ENCODE assay signal across 1 cellular context in the genomic region with DNA sequence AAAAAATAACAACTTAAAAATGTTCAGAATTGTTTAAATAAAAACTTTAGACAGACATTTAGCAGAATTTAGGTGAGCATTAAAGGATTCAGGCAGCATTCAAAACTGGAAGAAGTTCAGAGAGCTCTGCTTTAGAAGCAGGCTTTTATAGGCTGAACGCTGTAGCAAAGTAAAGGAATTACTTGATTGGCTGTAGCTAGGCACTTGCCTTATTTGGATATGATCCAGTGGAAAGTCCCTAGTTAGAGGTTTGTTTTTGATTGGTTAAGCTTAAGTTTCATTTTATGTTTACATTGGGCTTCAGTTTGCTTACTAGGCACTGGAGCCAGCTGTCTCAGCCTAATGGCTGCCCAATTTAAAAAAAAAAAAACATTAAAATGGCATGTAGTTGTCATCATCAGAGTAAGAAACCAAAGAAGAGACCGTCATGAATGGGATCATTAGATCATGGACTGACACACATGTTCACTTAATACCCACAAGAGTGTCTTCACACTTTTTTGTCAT.
TF ChIP-seq lines count a peak whose summit lies in the region.

No MANE protein-coding gene starts in this region.

TF ChIP-seq in HepG2, 621 proteins besides CTCF, POLR2A, EP300 and RAD21 (continued from another document and continues in another):
- TF ChIP-seq, protein P1, sequence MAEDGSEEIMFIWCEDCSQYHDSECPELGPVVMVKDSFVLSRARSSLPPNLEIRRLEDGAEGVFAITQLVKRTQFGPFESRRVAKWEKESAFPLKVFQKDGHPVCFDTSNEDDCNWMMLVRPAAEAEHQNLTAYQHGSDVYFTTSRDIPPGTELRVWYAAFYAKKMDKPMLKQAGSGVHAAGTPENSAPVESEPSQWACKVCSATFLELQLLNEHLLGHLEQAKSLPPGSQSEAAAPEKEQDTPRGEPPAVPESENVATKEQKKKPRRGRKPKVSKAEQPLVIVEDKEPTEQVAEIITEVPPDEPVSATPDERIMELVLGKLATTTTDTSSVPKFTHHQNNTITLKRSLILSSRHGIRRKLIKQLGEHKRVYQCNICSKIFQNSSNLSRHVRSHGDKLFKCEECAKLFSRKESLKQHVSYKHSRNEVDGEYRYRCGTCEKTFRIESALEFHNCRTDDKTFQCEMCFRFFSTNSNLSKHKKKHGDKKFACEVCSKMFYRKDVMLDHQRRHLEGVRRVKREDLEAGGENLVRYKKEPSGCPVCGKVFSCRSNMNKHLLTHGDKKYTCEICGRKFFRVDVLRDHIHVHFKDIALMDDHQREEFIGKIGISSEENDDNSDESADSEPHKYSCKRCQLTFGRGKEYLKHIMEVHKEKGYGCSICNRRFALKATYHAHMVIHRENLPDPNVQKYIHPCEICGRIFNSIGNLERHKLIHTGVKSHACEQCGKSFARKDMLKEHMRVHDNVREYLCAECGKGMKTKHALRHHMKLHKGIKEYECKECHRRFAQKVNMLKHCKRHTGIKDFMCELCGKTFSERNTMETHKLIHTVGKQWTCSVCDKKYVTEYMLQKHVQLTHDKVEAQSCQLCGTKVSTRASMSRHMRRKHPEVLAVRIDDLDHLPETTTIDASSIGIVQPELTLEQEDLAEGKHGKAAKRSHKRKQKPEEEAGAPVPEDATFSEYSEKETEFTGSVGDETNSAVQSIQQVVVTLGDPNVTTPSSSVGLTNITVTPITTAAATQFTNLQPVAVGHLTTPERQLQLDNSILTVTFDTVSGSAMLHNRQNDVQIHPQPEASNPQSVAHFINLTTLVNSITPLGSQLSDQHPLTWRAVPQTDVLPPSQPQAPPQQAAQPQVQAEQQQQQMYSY (CRISPR knock-in tag; IDR thresholded peaks at IDR 0.05): no peak
- no peak for TF ChIP-seq MED13 (CRISPR knock-in tag; IDR thresholded peaks at IDR 0.05)
- TF ChIP-seq, protein P2, sequence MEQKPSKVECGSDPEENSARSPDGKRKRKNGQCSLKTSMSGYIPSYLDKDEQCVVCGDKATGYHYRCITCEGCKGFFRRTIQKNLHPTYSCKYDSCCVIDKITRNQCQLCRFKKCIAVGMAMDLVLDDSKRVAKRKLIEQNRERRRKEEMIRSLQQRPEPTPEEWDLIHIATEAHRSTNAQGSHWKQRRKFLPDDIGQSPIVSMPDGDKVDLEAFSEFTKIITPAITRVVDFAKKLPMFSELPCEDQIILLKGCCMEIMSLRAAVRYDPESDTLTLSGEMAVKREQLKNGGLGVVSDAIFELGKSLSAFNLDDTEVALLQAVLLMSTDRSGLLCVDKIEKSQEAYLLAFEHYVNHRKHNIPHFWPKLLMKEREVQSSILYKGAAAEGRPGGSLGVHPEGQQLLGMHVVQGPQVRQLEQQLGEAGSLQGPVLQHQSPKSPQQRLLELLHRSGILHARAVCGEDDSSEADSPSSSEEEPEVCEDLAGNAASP (CRISPR knock-in tag; IDR thresholded peaks at IDR 0.05; ENCODE audit: borderline replicate concordance): peak; percentile 13; the same call in 1 of the 2 replicates
- TF ChIP-seq, protein P3, sequence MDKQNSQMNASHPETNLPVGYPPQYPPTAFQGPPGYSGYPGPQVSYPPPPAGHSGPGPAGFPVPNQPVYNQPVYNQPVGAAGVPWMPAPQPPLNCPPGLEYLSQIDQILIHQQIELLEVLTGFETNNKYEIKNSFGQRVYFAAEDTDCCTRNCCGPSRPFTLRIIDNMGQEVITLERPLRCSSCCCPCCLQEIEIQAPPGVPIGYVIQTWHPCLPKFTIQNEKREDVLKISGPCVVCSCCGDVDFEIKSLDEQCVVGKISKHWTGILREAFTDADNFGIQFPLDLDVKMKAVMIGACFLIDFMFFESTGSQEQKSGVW (CRISPR knock-in tag; IDR thresholded peaks at IDR 0.05; ENCODE audit: borderline replicate concordance): no peak
- no peak for TF ChIP-seq ZNF30 (CRISPR knock-in tag; IDR thresholded peaks at IDR 0.05)
- 0 out of 2 replicates have a peak, but pooled peaks have one; percentile 34 for TF ChIP-seq RBFOX2 (IDR thresholded peaks at IDR 0.05; ENCODE audit: low read depth, low read length)
- TF ChIP-seq FLYWCH1 (CRISPR knock-in tag; IDR thresholded peaks at IDR 0.05): no peak
- no peak for TF ChIP-seq ZNF143 (CRISPR knock-in tag; IDR thresholded peaks at IDR 0.05)
- TF ChIP-seq ZNF101 (CRISPR knock-in tag; IDR thresholded peaks at IDR 0.05; ENCODE audit: borderline replicate concordance, low read depth): no peak
- 0 out of 2 replicates have a peak, but pooled peaks have one; percentile 29 for TF ChIP-seq TP53 (CRISPR knock-in tag; conservative IDR thresholded peaks at IDR 0.05)
- no peak for TF ChIP-seq ZBTB7B (CRISPR knock-in tag; IDR thresholded peaks at IDR 0.05)
- TF ChIP-seq, protein P4, sequence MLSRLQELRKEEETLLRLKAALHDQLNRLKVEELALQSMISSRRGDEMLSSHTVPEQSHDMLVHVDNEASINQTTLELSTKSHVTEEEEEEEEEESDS (CRISPR knock-in tag; IDR thresholded peaks at IDR 0.05; ENCODE audit: borderline replicate concordance): no peak
- no peak for TF ChIP-seq ZNF3 (CRISPR knock-in tag; IDR thresholded peaks at IDR 0.05)
- TF ChIP-seq RXRA (CRISPR knock-in tag; IDR thresholded peaks at IDR 0.05): no peak
- TF ChIP-seq MAFF (IDR thresholded peaks at IDR 0.05; ENCODE audit: low read depth, low read length): peak; percentile 89
- TF ChIP-seq ZNF670 (CRISPR knock-in tag; IDR thresholded peaks at IDR 0.05; ENCODE audit: borderline replicate concordance): no peak
- TF ChIP-seq MXI1 (IDR thresholded peaks at IDR 0.05; ENCODE audit: borderline replicate concordance, low read depth, low read length): no peak
- TF ChIP-seq GATAD1 (CRISPR knock-in tag; IDR thresholded peaks at IDR 0.05): peak; percentile 48; the same call in 1 of the 2 replicates
- TF ChIP-seq, protein P5, sequence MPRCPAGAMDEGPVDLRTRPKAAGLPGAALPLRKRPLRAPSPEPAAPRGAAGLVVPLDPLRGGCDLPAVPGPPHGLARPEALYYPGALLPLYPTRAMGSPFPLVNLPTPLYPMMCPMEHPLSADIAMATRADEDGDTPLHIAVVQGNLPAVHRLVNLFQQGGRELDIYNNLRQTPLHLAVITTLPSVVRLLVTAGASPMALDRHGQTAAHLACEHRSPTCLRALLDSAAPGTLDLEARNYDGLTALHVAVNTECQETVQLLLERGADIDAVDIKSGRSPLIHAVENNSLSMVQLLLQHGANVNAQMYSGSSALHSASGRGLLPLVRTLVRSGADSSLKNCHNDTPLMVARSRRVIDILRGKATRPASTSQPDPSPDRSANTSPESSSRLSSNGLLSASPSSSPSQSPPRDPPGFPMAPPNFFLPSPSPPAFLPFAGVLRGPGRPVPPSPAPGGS (CRISPR knock-in tag; IDR thresholded peaks at IDR 0.05): no peak
- TF ChIP-seq, protein P6, sequence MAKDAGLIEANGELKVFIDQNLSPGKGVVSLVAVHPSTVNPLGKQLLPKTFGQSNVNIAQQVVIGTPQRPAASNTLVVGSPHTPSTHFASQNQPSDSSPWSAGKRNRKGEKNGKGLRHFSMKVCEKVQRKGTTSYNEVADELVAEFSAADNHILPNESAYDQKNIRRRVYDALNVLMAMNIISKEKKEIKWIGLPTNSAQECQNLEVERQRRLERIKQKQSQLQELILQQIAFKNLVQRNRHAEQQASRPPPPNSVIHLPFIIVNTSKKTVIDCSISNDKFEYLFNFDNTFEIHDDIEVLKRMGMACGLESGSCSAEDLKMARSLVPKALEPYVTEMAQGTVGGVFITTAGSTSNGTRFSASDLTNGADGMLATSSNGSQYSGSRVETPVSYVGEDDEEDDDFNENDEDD (CRISPR knock-in tag; IDR thresholded peaks at IDR 0.05; ENCODE audit: borderline replicate concordance): no peak
- TF ChIP-seq IRF2 (CRISPR knock-in tag; IDR thresholded peaks at IDR 0.05): 0 out of 2 replicates have a peak, but pooled peaks have one; percentile 26
- no peak for TF ChIP-seq ZNF567 (CRISPR knock-in tag; IDR thresholded peaks at IDR 0.05; ENCODE audit: borderline replicate concordance)
- TF ChIP-seq ZNF24 (IDR thresholded peaks at IDR 0.05): 0 out of 2 replicates have a peak, but pooled peaks have one; percentile 7
- TF ChIP-seq HOXD1 (CRISPR knock-in tag; IDR thresholded peaks at IDR 0.05): no peak
- TF ChIP-seq FOXA3 (CRISPR knock-in tag; IDR thresholded peaks at IDR 0.05): peak; percentile 75
- no peak for TF ChIP-seq SIN3B (IDR thresholded peaks at IDR 0.05; ENCODE audit: low read length)
- TF ChIP-seq HOXA3 (CRISPR knock-in tag; IDR thresholded peaks at IDR 0.05): no peak
- TF ChIP-seq, protein P7, sequence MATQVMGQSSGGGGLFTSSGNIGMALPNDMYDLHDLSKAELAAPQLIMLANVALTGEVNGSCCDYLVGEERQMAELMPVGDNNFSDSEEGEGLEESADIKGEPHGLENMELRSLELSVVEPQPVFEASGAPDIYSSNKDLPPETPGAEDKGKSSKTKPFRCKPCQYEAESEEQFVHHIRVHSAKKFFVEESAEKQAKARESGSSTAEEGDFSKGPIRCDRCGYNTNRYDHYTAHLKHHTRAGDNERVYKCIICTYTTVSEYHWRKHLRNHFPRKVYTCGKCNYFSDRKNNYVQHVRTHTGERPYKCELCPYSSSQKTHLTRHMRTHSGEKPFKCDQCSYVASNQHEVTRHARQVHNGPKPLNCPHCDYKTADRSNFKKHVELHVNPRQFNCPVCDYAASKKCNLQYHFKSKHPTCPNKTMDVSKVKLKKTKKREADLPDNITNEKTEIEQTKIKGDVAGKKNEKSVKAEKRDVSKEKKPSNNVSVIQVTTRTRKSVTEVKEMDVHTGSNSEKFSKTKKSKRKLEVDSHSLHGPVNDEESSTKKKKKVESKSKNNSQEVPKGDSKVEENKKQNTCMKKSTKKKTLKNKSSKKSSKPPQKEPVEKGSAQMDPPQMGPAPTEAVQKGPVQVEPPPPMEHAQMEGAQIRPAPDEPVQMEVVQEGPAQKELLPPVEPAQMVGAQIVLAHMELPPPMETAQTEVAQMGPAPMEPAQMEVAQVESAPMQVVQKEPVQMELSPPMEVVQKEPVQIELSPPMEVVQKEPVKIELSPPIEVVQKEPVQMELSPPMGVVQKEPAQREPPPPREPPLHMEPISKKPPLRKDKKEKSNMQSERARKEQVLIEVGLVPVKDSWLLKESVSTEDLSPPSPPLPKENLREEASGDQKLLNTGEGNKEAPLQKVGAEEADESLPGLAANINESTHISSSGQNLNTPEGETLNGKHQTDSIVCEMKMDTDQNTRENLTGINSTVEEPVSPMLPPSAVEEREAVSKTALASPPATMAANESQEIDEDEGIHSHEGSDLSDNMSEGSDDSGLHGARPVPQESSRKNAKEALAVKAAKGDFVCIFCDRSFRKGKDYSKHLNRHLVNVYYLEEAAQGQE (IDR thresholded peaks at IDR 0.05; ENCODE audit: borderline replicate concordance in 1 of 2, low read depth in 1 of 2, low read length in 2 of 2): no peak
- peak; percentile 92 for TF ChIP-seq ZMYM4 (CRISPR knock-in tag; IDR thresholded peaks at IDR 0.05)
- TF ChIP-seq, protein P8, sequence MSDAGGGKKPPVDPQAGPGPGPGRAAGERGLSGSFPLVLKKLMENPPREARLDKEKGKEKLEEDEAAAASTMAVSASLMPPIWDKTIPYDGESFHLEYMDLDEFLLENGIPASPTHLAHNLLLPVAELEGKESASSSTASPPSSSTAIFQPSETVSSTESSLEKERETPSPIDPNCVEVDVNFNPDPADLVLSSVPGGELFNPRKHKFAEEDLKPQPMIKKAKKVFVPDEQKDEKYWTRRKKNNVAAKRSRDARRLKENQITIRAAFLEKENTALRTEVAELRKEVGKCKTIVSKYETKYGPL (CRISPR knock-in tag; IDR thresholded peaks at IDR 0.05): no peak
- TF ChIP-seq, protein P9, sequence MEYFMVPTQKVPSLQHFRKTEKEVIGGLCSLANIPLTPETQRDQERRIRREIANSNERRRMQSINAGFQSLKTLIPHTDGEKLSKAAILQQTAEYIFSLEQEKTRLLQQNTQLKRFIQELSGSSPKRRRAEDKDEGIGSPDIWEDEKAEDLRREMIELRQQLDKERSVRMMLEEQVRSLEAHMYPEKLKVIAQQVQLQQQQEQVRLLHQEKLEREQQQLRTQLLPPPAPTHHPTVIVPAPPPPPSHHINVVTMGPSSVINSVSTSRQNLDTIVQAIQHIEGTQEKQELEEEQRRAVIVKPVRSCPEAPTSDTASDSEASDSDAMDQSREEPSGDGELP (IDR thresholded peaks at IDR 0.05; ENCODE audit: borderline replicate concordance, low read depth): peak; percentile 90
- TF ChIP-seq ZNF431 (CRISPR knock-in tag; IDR thresholded peaks at IDR 0.05; ENCODE audit: borderline replicate concordance, low read depth): no peak
- TF ChIP-seq, protein P10, sequence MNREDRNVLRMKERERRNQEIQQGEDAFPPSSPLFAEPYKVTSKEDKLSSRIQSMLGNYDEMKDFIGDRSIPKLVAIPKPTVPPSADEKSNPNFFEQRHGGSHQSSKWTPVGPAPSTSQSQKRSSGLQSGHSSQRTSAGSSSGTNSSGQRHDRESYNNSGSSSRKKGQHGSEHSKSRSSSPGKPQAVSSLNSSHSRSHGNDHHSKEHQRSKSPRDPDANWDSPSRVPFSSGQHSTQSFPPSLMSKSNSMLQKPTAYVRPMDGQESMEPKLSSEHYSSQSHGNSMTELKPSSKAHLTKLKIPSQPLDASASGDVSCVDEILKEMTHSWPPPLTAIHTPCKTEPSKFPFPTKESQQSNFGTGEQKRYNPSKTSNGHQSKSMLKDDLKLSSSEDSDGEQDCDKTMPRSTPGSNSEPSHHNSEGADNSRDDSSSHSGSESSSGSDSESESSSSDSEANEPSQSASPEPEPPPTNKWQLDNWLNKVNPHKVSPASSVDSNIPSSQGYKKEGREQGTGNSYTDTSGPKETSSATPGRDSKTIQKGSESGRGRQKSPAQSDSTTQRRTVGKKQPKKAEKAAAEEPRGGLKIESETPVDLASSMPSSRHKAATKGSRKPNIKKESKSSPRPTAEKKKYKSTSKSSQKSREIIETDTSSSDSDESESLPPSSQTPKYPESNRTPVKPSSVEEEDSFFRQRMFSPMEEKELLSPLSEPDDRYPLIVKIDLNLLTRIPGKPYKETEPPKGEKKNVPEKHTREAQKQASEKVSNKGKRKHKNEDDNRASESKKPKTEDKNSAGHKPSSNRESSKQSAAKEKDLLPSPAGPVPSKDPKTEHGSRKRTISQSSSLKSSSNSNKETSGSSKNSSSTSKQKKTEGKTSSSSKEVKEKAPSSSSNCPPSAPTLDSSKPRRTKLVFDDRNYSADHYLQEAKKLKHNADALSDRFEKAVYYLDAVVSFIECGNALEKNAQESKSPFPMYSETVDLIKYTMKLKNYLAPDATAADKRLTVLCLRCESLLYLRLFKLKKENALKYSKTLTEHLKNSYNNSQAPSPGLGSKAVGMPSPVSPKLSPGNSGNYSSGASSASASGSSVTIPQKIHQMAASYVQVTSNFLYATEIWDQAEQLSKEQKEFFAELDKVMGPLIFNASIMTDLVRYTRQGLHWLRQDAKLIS (CRISPR knock-in tag; IDR thresholded peaks at IDR 0.05): no peak
- no peak for TF ChIP-seq DNMT1 (CRISPR knock-in tag; IDR thresholded peaks at IDR 0.05)
- no peak for TF ChIP-seq NFIB (CRISPR knock-in tag; IDR thresholded peaks at IDR 0.05; ENCODE audit: borderline replicate concordance)
